18 cellular contexts compared by ENCODE assay signal in genomic region chr17:77483128-77483598, GRCh38.
A peak's percentile ranks its signal among the peaks of the same experiment; 100 is the strongest.
DNase-seq lines count a peak whose midpoint lies in the region; ATAC-seq, FAIRE-seq and TF ChIP-seq lines count a peak whose summit lies in the region.
"Had no signal": no experiment of that assay in that cellular context is flagged by ENCODE, and none has a peak within 500 bp of the region (broad histone marks: within the 10 kb centered on the region; RNA-seq: fewer than 3 reads in every experiment).

No MANE protein-coding gene starts in this region.

- no peak for FAIRE-seq in HepG2 (lab: Jason Lieb, UNC)
- FAIRE-seq: G401.6 had no signal

- no peak overlapping the region for H2BK15ac ChIP-seq in neuronal stem cell (ENCODE audit: low read length)

- H2AFZ ChIP-seq in HepG2 (ENCODE audit: low read length) (no peak overlapping the region), neuronal stem cell (ENCODE audit: low read length) (no peak overlapping the region)

- DNase-seq in activated CD8-positive, alpha-beta T cell treated with anti-CD3 and anti-CD28 coated beads for 36 hours, result no peak
- DNase-seq in activated CD8-positive, alpha-beta T cell treated with anti-CD3 and anti-CD28 coated beads, Interleukin-2, amount 10 ng/mL, durations not matched to agents 7 days and 5 days, result no peak
- DNase-seq in HepG2 (ENCODE audit: low spot score), result no peak
- DNase-seq in right lobe of liver, result no peak
- no peak for DNase-seq in neuronal stem cell (ENCODE audit: low spot score)
- no peak for DNase-seq in natural killer cell
- DNase-seq in activated CD4-positive, alpha-beta memory T cell treated with anti-CD3 and anti-CD28 coated beads for 36 hours, result no peak
- DNase-seq: 8988T, DND-41, H7, Kasumi-1, MM.1S, NCI-H1092 treated with DMSO at 0.1 percent for 48 hours, NCI-H2081 treated with DMSO at 0.1 percent for 48 hours, NCI-H524 had no signal

- ATAC-seq in activated CD8-positive, alpha-beta T cell treated with anti-CD3 and anti-CD28 coated beads for 36 hours, result no peak
- no peak for ATAC-seq in activated CD8-positive, alpha-beta T cell treated with anti-CD3 and anti-CD28 coated beads, Interleukin-2, amount 10 ng/mL, durations not matched to agents 7 days and 5 days
- ATAC-seq in HepG2 (no peak), right lobe of liver (no peak), natural killer cell (no peak), GM21786 (IDR thresholded peaks at IDR 0.05; ENCODE audit: unreplicated experiment) (no peak)

- H3K9me3 ChIP-seq in HepG2 (ENCODE audit: low read length) (no peaks in the 10 kb centered on the region), right lobe of liver (no peaks in the 10 kb centered on the region), neuronal stem cell (replicated peaks in 1 of 2; ENCODE audit: control insufficient read depth in 2 of 2, insufficient read depth in 1 of 2, low read depth in 1 of 2, low read length in 2 of 2) (peaks cover 0 to 3% of the 10 kb centered on the region in 2 donors)

- H3K4me1 ChIP-seq in HepG2 (ENCODE audit: insufficient read depth, low read length), result no peaks in the 10 kb centered on the region
- peaks cover 0 to 11% (median 0%) of the 10 kb centered on the region in 4 donors for H3K4me1 ChIP-seq in right lobe of liver
- H3K4me1 ChIP-seq in neuronal stem cell (ENCODE audit: control insufficient read depth in 2 of 2, insufficient read depth in 1 of 2, low read depth in 1 of 2, low read length in 2 of 2), result peaks cover 19 to 25% of the 10 kb centered on the region in 2 donors

- H3K9ac ChIP-seq in HepG2 (ENCODE audit: insufficient read depth, low read depth, low read length) (no peak overlapping the region), neuronal stem cell (ENCODE audit: low read depth, low read length, poor library complexity) (peak overlapping the region; percentile 44)

- H3K79me2 ChIP-seq in HepG2 (ENCODE audit: insufficient read depth, low read length), result peaks cover 55% of the 10 kb centered on the region

- intact Hi-C loops in activated CD8-positive, alpha-beta T cell treated with anti-CD3 and anti-CD28 coated beads for 36 hours (cut with micrococcal nuclease), result no loop called here
- intact Hi-C loops in HepG2 (cut with micrococcal nuclease; ENCODE audit: unreplicated experiment), result no loop called here
- intact Hi-C loops in right lobe of liver (cut with DNase I), result no loop called here
- intact Hi-C loops in natural killer cell (cut with micrococcal nuclease), result no loop called here
- intact Hi-C loops in activated CD4-positive, alpha-beta memory T cell treated with anti-CD3 and anti-CD28 coated beads for 36 hours (cut with micrococcal nuclease), result no loop called here

- H4K8ac ChIP-seq in neuronal stem cell (ENCODE audit: low read depth, low read length), result no peak overlapping the region

- WGBS in HepG2 (ENCODE audit: low lambda C conversion rate), result 98% methylated on average over 9 of the region's 12 CpGs
- no CpG with 5 or more reads among the region's 12 CpGs for WGBS in right lobe of liver (ENCODE audit: insufficient coverage, low coverage, low lambda C conversion rate, missing lambda C conversion rate)
- WGBS in neuronal stem cell (ENCODE audit: extremely low coverage in 2 of 2, insufficient read length in 2 of 2, insufficient replicate concordance in 1 of 2), 2 donors, result no CpG with 5 or more reads among the region's 12 CpGs

- H2BK12ac ChIP-seq in neuronal stem cell (ENCODE audit: low read length), result no peak overlapping the region

- BruUV-seq in HepG2 (replicated peaks; lab: Mats Ljungman, UMichigan), result no TSS peak

- TF ChIP-seq POLR2A in HepG2 (IDR thresholded peaks at IDR 0.05; ENCODE audit: insufficient read depth in 1 of 2, low read depth in 2 of 2, low read length in 2 of 2) (no peak), right lobe of liver (IDR thresholded peaks at IDR 0.05) (no peak)

- H3K27me3 Mint-ChIP-seq in activated CD8-positive, alpha-beta T cell treated with anti-CD3 and anti-CD28 coated beads for 36 hours, result no peaks in the 10 kb centered on the region
- no peaks in the 10 kb centered on the region for H3K27me3 Mint-ChIP-seq in activated CD8-positive, alpha-beta T cell treated with anti-CD3 and anti-CD28 coated beads, Interleukin-2, amount 10 ng/mL, durations not matched to agents 7 days and 5 days (ENCODE audit: low read depth)
- H3K27me3 Mint-ChIP-seq in natural killer cell (ENCODE audit: low read depth in 2 of 2), result no peaks in the 10 kb centered on the region
- no peaks in the 10 kb centered on the region for H3K27me3 Mint-ChIP-seq in activated CD4-positive, alpha-beta memory T cell treated with anti-CD3 and anti-CD28 coated beads for 36 hours
- H3K27me3 Mint-ChIP-seq: IgD-negative memory B cell had no signal

- no peak for TF ChIP-seq CTCF in activated CD8-positive, alpha-beta T cell treated with anti-CD3 and anti-CD28 coated beads for 36 hours (IDR thresholded peaks at IDR 0.05)
- TF ChIP-seq CTCF in HepG2 (CRISPR knock-in tag; IDR thresholded peaks at IDR 0.05) (no peak), right lobe of liver (IDR thresholded peaks at IDR 0.05) (no peak), natural killer cell (IDR thresholded peaks at IDR 0.05) (no peak)

- H3K23ac ChIP-seq in neuronal stem cell (ENCODE audit: low read depth, low read length, poor library complexity), result no peak overlapping the region

- H2BK120ac ChIP-seq in neuronal stem cell (ENCODE audit: low read depth, low read length), result no peak overlapping the region

- H4K20me1 ChIP-seq in HepG2 (ENCODE audit: insufficient read depth, low read length), result peaks cover 77% of the 10 kb centered on the region

- H3K79me1 ChIP-seq in neuronal stem cell (ENCODE audit: low read depth, low read length), result peaks cover 51% of the 10 kb centered on the region

- peak overlapping the region; percentile 42 for H3K27ac Mint-ChIP-seq in activated CD8-positive, alpha-beta T cell treated with anti-CD3 and anti-CD28 coated beads for 36 hours
- no peak overlapping the region for H3K27ac Mint-ChIP-seq in activated CD8-positive, alpha-beta T cell treated with anti-CD3 and anti-CD28 coated beads, Interleukin-2, amount 10 ng/mL, durations not matched to agents 7 days and 5 days
- H3K27ac Mint-ChIP-seq in natural killer cell, result no peak overlapping the region
- H3K27ac Mint-ChIP-seq in activated CD4-positive, alpha-beta memory T cell treated with anti-CD3 and anti-CD28 coated beads for 36 hours, result no peak overlapping the region
- H3K27ac Mint-ChIP-seq: IgD-negative memory B cell had no signal

- no peak overlapping the region for H3K4ac ChIP-seq in neuronal stem cell (ENCODE audit: low read length)

- peak overlapping the region; percentile 21 for H3K14ac ChIP-seq in neuronal stem cell (ENCODE audit: low read length)

- H3K27ac ChIP-seq in HepG2 (ENCODE audit: extremely low read length, insufficient read depth, low read length) (no peak overlapping the region), right lobe of liver (no peak overlapping the region), neuronal stem cell (replicated peaks; ENCODE audit: low read length) (no peak overlapping the region)

- H4K91ac ChIP-seq in neuronal stem cell (ENCODE audit: low read depth, low read length, poor library complexity), result no peak overlapping the region

- CTCF ChIA-PET in activated CD8-positive, alpha-beta T cell treated with anti-CD3 and anti-CD28 coated beads for 36 hours (lab: Charles Lee), result interaction anchor here (0.7 to 1.6 kb wide), 3 partner anchors 53 to 83 kb away, joined by 3 to 10 read pairs (median 3); no protein-coding TSS in a partner anchor
- CTCF ChIA-PET in activated CD8-positive, alpha-beta T cell treated with anti-CD3 and anti-CD28 coated beads, Interleukin-2, amount 10 ng/mL, durations not matched to agents 7 days and 5 days (lab: Charles Lee), result interaction anchor here (0.8 to 1.0 kb wide), 3 partner anchors 11 to 83 kb away, joined by 3 read pairs; no protein-coding TSS in a partner anchor
- CTCF ChIA-PET in HepG2 (lab: Yijun Ruan, JAX; ENCODE audit: low intra/inter-chr PET ratio, low total read pairs), result no interaction called here
- CTCF ChIA-PET in activated CD4-positive, alpha-beta memory T cell treated with anti-CD3 and anti-CD28 coated beads for 36 hours (lab: Charles Lee), result interaction anchor here (1.0 to 1.9 kb wide), 3 partner anchors 54 to 83 kb away, joined by 3 to 7 read pairs (median 4); no protein-coding TSS in a partner anchor

- H3K27me3 ChIP-seq in HepG2 (ENCODE audit: control insufficient read depth in 1 of 2, insufficient read depth in 2 of 2, low read length in 2 of 2), result no peaks in the 10 kb centered on the region
- H3K27me3 ChIP-seq in right lobe of liver, result no peaks in the 10 kb centered on the region
- no peaks in the 10 kb centered on the region for H3K27me3 ChIP-seq in neuronal stem cell (ENCODE audit: control insufficient read depth in 3 of 3, insufficient read depth in 3 of 3, low read depth in 1 of 3, low read length in 3 of 3)

- no peak for TF ChIP-seq RAD21 in HepG2 (CRISPR knock-in tag; IDR thresholded peaks at IDR 0.05)

- H2AK5ac ChIP-seq in neuronal stem cell (ENCODE audit: low read depth, low read length), result no peak overlapping the region

- H3K4me2 ChIP-seq in HepG2 (ENCODE audit: low read depth, low read length), result no peak overlapping the region
- no peak overlapping the region for H3K4me2 ChIP-seq in neuronal stem cell (ENCODE audit: insufficient read depth, low read length, poor library complexity, severe bottlenecking)

- POLR2A ChIA-PET in activated CD8-positive, alpha-beta T cell treated with anti-CD3 and anti-CD28 coated beads for 36 hours (lab: Charles Lee), result interaction anchor here (0.6 to 2.0 kb wide), 6 partner anchors 9 to 28 kb away, joined by 3 to 5 read pairs (median 3); no protein-coding TSS in a partner anchor
- POLR2A ChIA-PET in activated CD8-positive, alpha-beta T cell treated with anti-CD3 and anti-CD28 coated beads, Interleukin-2, amount 10 ng/mL, durations not matched to agents 7 days and 5 days (lab: Charles Lee), result interaction anchor here (0.6 to 1.1 kb wide), 3 partner anchors 9 to 644 kb away, joined by 3 read pairs; no protein-coding TSS in a partner anchor
- POLR2A ChIA-PET in HepG2 (lab: Yijun Ruan, JAX), result interaction anchor here (1.7 kb wide), 1 partner anchor 32 kb away, joined by 4 read pairs; no protein-coding TSS in a partner anchor
- POLR2A ChIA-PET in activated CD4-positive, alpha-beta memory T cell treated with anti-CD3 and anti-CD28 coated beads for 36 hours (lab: Charles Lee), result no interaction called here

- peak overlapping the region; percentile 69 for H2BK5ac ChIP-seq in neuronal stem cell (ENCODE audit: low read length)

- H3K36me3 ChIP-seq in HepG2 (replicated peaks in 1 of 2; ENCODE audit: control insufficient read depth in 1 of 2, insufficient read depth in 2 of 2, low read length in 2 of 2) (peaks cover 58 to 83% of the 10 kb centered on the region in 2 experiments), right lobe of liver (peaks cover 0 to 19% (median 8%) of the 10 kb centered on the region in 4 donors), neuronal stem cell (replicated peaks in 1 of 2; ENCODE audit: control insufficient read depth in 2 of 2, insufficient read depth in 2 of 2, low read length in 2 of 2) (peaks cover 46 to 84% of the 10 kb centered on the region in 2 donors)

- H3K4me1 Mint-ChIP-seq in activated CD8-positive, alpha-beta T cell treated with anti-CD3 and anti-CD28 coated beads for 36 hours (ENCODE audit: low read depth), result peaks cover 34% of the 10 kb centered on the region
- peaks cover 23% of the 10 kb centered on the region for H3K4me1 Mint-ChIP-seq in activated CD8-positive, alpha-beta T cell treated with anti-CD3 and anti-CD28 coated beads, Interleukin-2, amount 10 ng/mL, durations not matched to agents 7 days and 5 days (ENCODE audit: low read depth)
- peaks cover 25 to 33% of the 10 kb centered on the region in 2 donors for H3K4me1 Mint-ChIP-seq in natural killer cell
- peaks cover 23% of the 10 kb centered on the region for H3K4me1 Mint-ChIP-seq in activated CD4-positive, alpha-beta memory T cell treated with anti-CD3 and anti-CD28 coated beads for 36 hours (ENCODE audit: low read depth)

- peak overlapping the region; percentile 13 for H3K18ac ChIP-seq in neuronal stem cell (ENCODE audit: low read length)

- in situ Hi-C loops in HepG2 (cut with HindIII; ENCODE audit: extremely low pct_ligation_motif_present, low pct_unique_long_range_greater_than_20kb), result no loop called here

- TF ChIP-seq EP300 in HepG2 (IDR thresholded peaks at IDR 0.05; ENCODE audit: low read depth in 2 of 2, low read length in 2 of 2) (no peak), HepG2 (CRISPR knock-in tag; IDR thresholded peaks at IDR 0.05; ENCODE audit: borderline replicate concordance) (no peak)

- H3K36me3 Mint-ChIP-seq in activated CD8-positive, alpha-beta T cell treated with anti-CD3 and anti-CD28 coated beads for 36 hours (ENCODE audit: low read depth), result peaks cover 33% of the 10 kb centered on the region
- H3K36me3 Mint-ChIP-seq in activated CD8-positive, alpha-beta T cell treated with anti-CD3 and anti-CD28 coated beads, Interleukin-2, amount 10 ng/mL, durations not matched to agents 7 days and 5 days (ENCODE audit: low read depth), result peaks cover 40% of the 10 kb centered on the region
- no peaks in the 10 kb centered on the region for H3K36me3 Mint-ChIP-seq in natural killer cell
- H3K36me3 Mint-ChIP-seq in activated CD4-positive, alpha-beta memory T cell treated with anti-CD3 and anti-CD28 coated beads for 36 hours, result peaks cover 22% of the 10 kb centered on the region

- H3K9me3 Mint-ChIP-seq in activated CD8-positive, alpha-beta T cell treated with anti-CD3 and anti-CD28 coated beads for 36 hours, result no peaks in the 10 kb centered on the region
- H3K9me3 Mint-ChIP-seq in activated CD8-positive, alpha-beta T cell treated with anti-CD3 and anti-CD28 coated beads, Interleukin-2, amount 10 ng/mL, durations not matched to agents 7 days and 5 days (ENCODE audit: insufficient read depth), result no peaks in the 10 kb centered on the region
- no peaks in the 10 kb centered on the region for H3K9me3 Mint-ChIP-seq in natural killer cell
- no peaks in the 10 kb centered on the region for H3K9me3 Mint-ChIP-seq in activated CD4-positive, alpha-beta memory T cell treated with anti-CD3 and anti-CD28 coated beads for 36 hours
- H3K9me3 Mint-ChIP-seq: IgD-negative memory B cell had no signal

- H3K4me3 Mint-ChIP-seq in activated CD8-positive, alpha-beta T cell treated with anti-CD3 and anti-CD28 coated beads for 36 hours, result no peak overlapping the region
- no peak overlapping the region for H3K4me3 Mint-ChIP-seq in activated CD8-positive, alpha-beta T cell treated with anti-CD3 and anti-CD28 coated beads, Interleukin-2, amount 10 ng/mL, durations not matched to agents 7 days and 5 days
- H3K4me3 Mint-ChIP-seq in natural killer cell, result no peak overlapping the region
- H3K4me3 Mint-ChIP-seq in activated CD4-positive, alpha-beta memory T cell treated with anti-CD3 and anti-CD28 coated beads for 36 hours, result no peak overlapping the region
- H3K4me3 Mint-ChIP-seq: IgD-negative memory B cell had no signal

- H3K4me3 ChIP-seq in HepG2 (replicated peaks in 1 of 3; ENCODE audit: insufficient read depth in 1 of 3, low read depth in 2 of 3, low read length in 3 of 3) (no peak overlapping the region), right lobe of liver (no peak overlapping the region), neuronal stem cell (ENCODE audit: low read length in 2 of 2) (no peak overlapping the region)
